In the genomic region with DNA sequence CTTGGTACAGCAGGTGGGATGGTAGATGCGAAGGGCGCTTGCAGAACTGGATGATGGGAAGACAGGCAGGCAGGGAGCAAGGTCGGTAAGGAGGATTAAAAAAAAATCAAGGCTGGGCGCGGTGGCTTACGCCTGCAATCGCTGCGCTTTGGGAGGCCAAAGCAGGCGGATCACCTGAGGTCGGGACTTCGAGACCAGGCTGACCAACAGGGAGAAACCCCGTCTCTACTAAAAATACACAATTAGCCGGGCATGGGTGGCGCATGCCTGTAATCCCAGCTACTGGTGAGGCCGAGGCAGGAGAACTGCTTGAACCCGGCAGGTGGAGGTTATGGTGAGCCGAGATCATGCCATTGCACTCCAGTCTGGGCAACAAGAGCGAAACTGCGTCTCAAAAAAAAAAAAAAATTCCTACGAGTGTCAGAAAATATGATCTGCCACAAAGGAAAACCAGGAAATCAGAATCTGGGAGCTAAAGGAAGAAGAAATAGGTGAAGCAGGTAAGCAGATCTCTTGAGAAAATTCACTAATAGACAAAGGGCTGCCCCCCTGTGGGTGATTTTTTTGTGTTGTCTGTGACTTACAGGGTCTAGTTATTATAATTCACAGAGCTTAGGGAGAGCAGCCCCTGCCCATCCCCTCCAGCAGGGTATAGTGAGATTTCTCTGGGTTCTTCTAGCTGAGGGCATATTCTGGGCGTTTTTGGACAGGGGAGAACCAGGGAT, we compare ENCODE assay signal across 18 cellular contexts. TPM values are rescaled to one million over a fixed set of nuclear protein-coding genes. Genes with fewer than 3 reads are reported as not detected.
DNase-seq lines count a peak whose midpoint lies in the region; ATAC-seq, FAIRE-seq and TF ChIP-seq lines count a peak whose summit lies in the region.
"Had no signal": no experiment of that assay in that cellular context is flagged by ENCODE, and none has a peak within 500 bp of the region (broad histone marks: within the 10 kb centered on the region; RNA-seq: fewer than 3 reads in every experiment).

No MANE protein-coding gene starts in this region.

- H3K27me3 ChIP-seq in K562 (ENCODE audit: control insufficient read depth in 2 of 2, insufficient read depth in 2 of 2, low read length in 2 of 2): no peaks in the 10 kb centered on the region
- H3K27me3 ChIP-seq in neuronal stem cell (ENCODE audit: control insufficient read depth in 3 of 3, insufficient read depth in 3 of 3, low read depth in 1 of 3, low read length in 3 of 3): no peaks in the 10 kb centered on the region
- no peaks in the 10 kb centered on the region for H3K27me3 ChIP-seq in brain microvascular endothelial cell (replicated peaks)
- H3K27me3 ChIP-seq: heart right ventricle, SJCRH30 had no signal

- H3K4me1 ChIP-seq in K562 (replicated peaks in 1 of 2; ENCODE audit: control insufficient read depth in 2 of 2, insufficient read depth in 2 of 2, low read length in 2 of 2): peaks cover 41 to 48% of the 10 kb centered on the region in 2 experiments
- peaks cover 18 to 20% of the 10 kb centered on the region in 2 donors for H3K4me1 ChIP-seq in neuronal stem cell (ENCODE audit: control insufficient read depth in 2 of 2, insufficient read depth in 1 of 2, low read depth in 1 of 2, low read length in 2 of 2)

- no peaks in the 10 kb centered on the region for H3K36me3 ChIP-seq in K562 (ENCODE audit: control insufficient read depth, insufficient read depth, low read length)
- H3K36me3 ChIP-seq in neuronal stem cell (replicated peaks in 1 of 2; ENCODE audit: control insufficient read depth in 2 of 2, insufficient read depth in 2 of 2, low read length in 2 of 2): peaks cover 0 to under 1% of the 10 kb centered on the region in 2 donors
- no peaks in the 10 kb centered on the region for H3K36me3 ChIP-seq in brain microvascular endothelial cell (replicated peaks)

- H3K4me1 Mint-ChIP-seq in T-helper 2 cell treated with Interferon-gamma antibody and Interleukin-4, amounts not matched to agents 5 μg/mL and 100 μg/mL, for 36 hours (ENCODE audit: low read depth): peaks cover 46% of the 10 kb centered on the region

- no peaks in the 10 kb centered on the region for H3K9me3 Mint-ChIP-seq in T-helper 2 cell treated with Interferon-gamma antibody and Interleukin-4, amounts not matched to agents 5 μg/mL and 100 μg/mL, for 36 hours

- H4K20me1 ChIP-seq in K562 (replicated peaks; ENCODE audit: control insufficient read depth, insufficient read depth, low read length): no peaks in the 10 kb centered on the region

- no peak overlapping the region for H2BK5ac ChIP-seq in neuronal stem cell (ENCODE audit: low read length)

- H3K36me3 Mint-ChIP-seq in T-helper 2 cell treated with Interferon-gamma antibody and Interleukin-4, amounts not matched to agents 5 μg/mL and 100 μg/mL, for 36 hours (ENCODE audit: low read depth): peaks cover 11% of the 10 kb centered on the region

- in situ Hi-C loops in K562 (cut with MboI) (loop anchor here (5.0 kb wide), 1 partner anchor 217 kb away; no protein-coding TSS in a partner anchor), brain microvascular endothelial cell (cut with HindIII; ENCODE audit: low pct_ligation_motif_present, low sequenced_read_pairs) (loop anchor here (25.0 kb wide), 1 partner anchor 232 kb away; a partner anchor contains a TSS)

- H3K79me2 ChIP-seq in K562 (ENCODE audit: control insufficient read depth, insufficient read depth, low read length): peaks cover 17% of the 10 kb centered on the region

- BruUV-seq in K562 (replicated peaks; lab: Mats Ljungman, UMichigan): no TSS peak

- H3K27ac Mint-ChIP-seq in T-helper 2 cell treated with Interferon-gamma antibody and Interleukin-4, amounts not matched to agents 5 μg/mL and 100 μg/mL, for 36 hours: peak overlapping the region; percentile 66

- ATAC-seq in K562 (no peak), GM21619 (IDR thresholded peaks at IDR 0.05; ENCODE audit: unreplicated experiment) (no peak), HG03159 (IDR thresholded peaks at IDR 0.05; ENCODE audit: unreplicated experiment) (no peak)
- ATAC-seq: A549, heart right ventricle, left colon had no signal

- H2BK12ac ChIP-seq in neuronal stem cell (ENCODE audit: low read length): peak overlapping the region; percentile 4

- DNase-seq in T-helper 2 cell treated with Interferon-gamma antibody and Interleukin-4, amounts not matched to agents 5 μg/mL and 100 μg/mL, for 36 hours (ENCODE audit: low spot score): no peak
- no peak for DNase-seq in T-helper 2 cell
- peak; percentile 4 for DNase-seq in NCI-H69 (lab: John Stamatoyannopoulos, UW)
- DNase-seq in K562 (ENCODE audit: extremely low read depth in 1 of 4, low spot score in 3 of 4): peak in 2 of 4 experiments; percentile 8 to 9
- no peak for DNase-seq in neuronal stem cell (ENCODE audit: low spot score)
- DNase-seq in brain microvascular endothelial cell: no peak
- DNase-seq: activated gamma-delta T cell treated with Interleukin-2 at 50 U/mL for 16 hours; Caco-2; heart right ventricle; left colon; MM.1S; NCI-H2107; NK-92 treated with Interleukin-12 subunit alpha and Interleukin-12 subunit beta, amount 100 ng/mL, for 24 hours; SJCRH30; WERI-Rb-1 had no signal

- no peak overlapping the region; the same call in 2 of the 3 replicates for H3K27ac ChIP-seq in K562 (ENCODE audit: extremely low read depth, low read depth, low read length)
- no peak overlapping the region for H3K27ac ChIP-seq in neuronal stem cell (replicated peaks; ENCODE audit: low read length)
- no peak overlapping the region for H3K27ac ChIP-seq in brain microvascular endothelial cell
- H3K27ac ChIP-seq: SJCRH30 had no signal

- no peak overlapping the region for H4K91ac ChIP-seq in neuronal stem cell (ENCODE audit: low read depth, low read length, poor library complexity)

- no peaks in the 10 kb centered on the region for H3K9me1 ChIP-seq in K562 (ENCODE audit: control insufficient read depth, insufficient read depth, low read length)

- H4K8ac ChIP-seq in neuronal stem cell (ENCODE audit: low read depth, low read length): no peak overlapping the region

- FAIRE-seq in K562 (lab: Jason Lieb, UNC): no peak
- FAIRE-seq: A549 had no signal

- peak overlapping the region; percentile 40 for H2AK5ac ChIP-seq in neuronal stem cell (ENCODE audit: low read depth, low read length)

- H3K4me2 ChIP-seq in K562 (ENCODE audit: insufficient read depth, low read length) (no peak overlapping the region), neuronal stem cell (ENCODE audit: insufficient read depth, low read length, poor library complexity, severe bottlenecking) (no peak overlapping the region)
- H3K4me2 ChIP-seq: A549 had no signal

- H3K9me3 ChIP-seq in K562 (replicated peaks; ENCODE audit: control insufficient read depth, insufficient read depth, low read depth, low read length) (no peaks in the 10 kb centered on the region), neuronal stem cell (replicated peaks in 1 of 2; ENCODE audit: control insufficient read depth in 2 of 2, insufficient read depth in 1 of 2, low read depth in 1 of 2, low read length in 2 of 2) (no peaks in the 10 kb centered on the region)
- H3K9me3 ChIP-seq: A549, Caco-2, heart right ventricle, SJCRH30 had no signal

- no peak for TF ChIP-seq RAD21 in K562 (CRISPR knock-in tag; conservative IDR thresholded peaks at IDR 0.05 in 1 of 2, IDR thresholded peaks at IDR 0.05 in 1 of 2)

- intact Hi-C loops in K562 (cut with micrococcal nuclease): loop anchor here (5.0 kb wide), 3 partner anchors 142 to 212 kb away; a partner anchor contains a TSS

- no peaks in the 10 kb centered on the region for H3K79me1 ChIP-seq in neuronal stem cell (ENCODE audit: low read depth, low read length)

- TF ChIP-seq CTCF in K562 (IDR thresholded peaks at IDR 0.05 in 2 of 3, conservative IDR thresholded peaks at IDR 0.05 in 1 of 3; ENCODE audit: insufficient read depth in 2 of 3, low read depth in 1 of 3, low read length in 3 of 3) (no peak), brain microvascular endothelial cell (IDR thresholded peaks at IDR 0.05; ENCODE audit: low read depth, low read length, missing control alignments) (no peak)

- peak overlapping the region; percentile 43 for H2BK15ac ChIP-seq in neuronal stem cell (ENCODE audit: low read length)

- no peak overlapping the region for H2BK120ac ChIP-seq in neuronal stem cell (ENCODE audit: low read depth, low read length)

- peak overlapping the region; percentile 9; the same call in 1 of the 2 replicates for H2AFZ ChIP-seq in K562 (ENCODE audit: low read depth, low read length)
- H2AFZ ChIP-seq in neuronal stem cell (ENCODE audit: low read length): peak overlapping the region; percentile 51

- no peak overlapping the region for H3K23ac ChIP-seq in neuronal stem cell (ENCODE audit: low read depth, low read length, poor library complexity)

- TF ChIP-seq EP300 in K562 (IDR thresholded peaks at IDR 0.05; ENCODE audit: low read length): no peak

- no peak overlapping the region for H3K18ac ChIP-seq in neuronal stem cell (ENCODE audit: low read length)

- H3K27me3 Mint-ChIP-seq in T-helper 2 cell treated with Interferon-gamma antibody and Interleukin-4, amounts not matched to agents 5 μg/mL and 100 μg/mL, for 36 hours (ENCODE audit: low read depth): no peaks in the 10 kb centered on the region

- H3K4me3 ChIP-seq in K562 (no peak overlapping the region), neuronal stem cell (ENCODE audit: low read length in 2 of 2) (no peak overlapping the region), brain microvascular endothelial cell (ENCODE audit: low read depth, low read length) (no peak overlapping the region)
- H3K4me3 ChIP-seq: A549, heart right ventricle, SJCRH30 had no signal

- H3K14ac ChIP-seq in neuronal stem cell (ENCODE audit: low read length): no peak overlapping the region

- POLR2A ChIA-PET in K562 (lab: Yijun Ruan, JAX): interaction anchor here (0.6 to 2.7 kb wide), 9 partner anchors 11 to 230 kb away, joined by 3 to 15 read pairs (median 4); a partner anchor contains a TSS

- H3K9ac ChIP-seq in K562 (ENCODE audit: insufficient read depth in 1 of 2, low read depth in 2 of 2, low read length in 2 of 2) (peak overlapping the region in 1 of 2 experiments; percentile 72; a peak in 2 of 4 replicates), neuronal stem cell (ENCODE audit: low read depth, low read length, poor library complexity) (no peak overlapping the region)

- CTCF ChIA-PET in K562 (lab: Yijun Ruan, JAX; ENCODE audit: low intra/inter-chr PET ratio): no interaction called here

- no peak for TF ChIP-seq POLR2A in K562 (conservative IDR thresholded peaks at IDR 0.05)

- H3K4me3 Mint-ChIP-seq in T-helper 2 cell treated with Interferon-gamma antibody and Interleukin-4, amounts not matched to agents 5 μg/mL and 100 μg/mL, for 36 hours: no peak overlapping the region

- peak overlapping the region; percentile 77 for H3K4ac ChIP-seq in neuronal stem cell (ENCODE audit: low read length)

- WGBS in K562 (ENCODE audit: insufficient coverage, low coverage, missing lambda C conversion rate): 86% methylated on average over 19 of the region's 21 CpGs
- WGBS in neuronal stem cell (ENCODE audit: extremely low coverage in 2 of 2, insufficient read length in 2 of 2, insufficient replicate concordance in 1 of 2), 2 donors: no CpG with 5 or more reads among the region's 21 CpGs

RNA-seq across cellular contexts. Expression of a gene that starts 46.2 kb away (rescaled TPM):
- total RNA-seq in K562 (2011; cell fraction: chromatin; rRNA removed; ENCODE audit: low replicate concordance): 50.0 and 60.5 TPM in 2 replicates
- 36.7 and 37.4 TPM in 2 replicates for total RNA-seq in K562 (2011; cell fraction: nucleolus; rRNA removed)
- 43.0 and 56.3 TPM in 2 replicates for total RNA-seq in K562 (2011; cell fraction: nucleoplasm; rRNA removed)
- total RNA-seq in K562 (2014; rRNA removed): 9.4 and 10.9 TPM in 2 replicates
- total RNA-seq in K562 (2014; rRNA removed; fragmentation: Illumina TruSeq; extraction: Trizol): 7.1 and 7.7 TPM in 2 replicates
- total RNA-seq in K562 (2015; rRNA removed; fragmentation: Illumina TruSeq; extraction: Trizol): 6.7 and 7.5 TPM in 2 replicates
- total RNA-seq in K562 (2021): 7.3 and 9.6 TPM in 2 replicates
- 5.9 and 7.7 TPM in 2 replicates for polyA plus RNA-seq in K562 (2011; rRNA removed)
- polyA plus RNA-seq in K562 (2011; cell fraction: cytosol; rRNA removed): 2.8 and 4.8 TPM in 2 replicates
- polyA plus RNA-seq in K562 (2011; cell fraction: nucleus; rRNA removed): 10.2 and 15.6 TPM in 2 replicates
- 4.8 and 5.4 TPM in 2 replicates for polyA plus RNA-seq in K562 (2012)
- 5.8 and 7.1 TPM in 2 replicates for polyA plus RNA-seq in K562 (2014; fragmentation: Illumina TruSeq; extraction: Trizol)
- 1 to 10 TPM; 4.6 to 4.9 TPM for polyA plus RNA-seq in K562 (2014; fragmentation: Nextera tagmentation; extraction: Ambion mirVana)
- polyA plus RNA-seq in K562 (2014; rRNA removed): 5.6 and 8.4 TPM in 2 replicates
- 20.2 and 25.2 TPM in 2 replicates for polyA minus RNA-seq in K562 (2011; rRNA and poly(A)+ RNA removed)
- 5.1 and 7.4 TPM in 2 replicates for polyA minus RNA-seq in K562 (2011; cell fraction: cytosol; rRNA and poly(A)+ RNA removed)
- polyA minus RNA-seq in K562 (2011; cell fraction: nucleus; rRNA and poly(A)+ RNA removed): 16.3 and 20.2 TPM in 2 replicates
- 5.4 TPM for polyA plus RNA-seq in neuronal stem cell (2013, experiment 1 of 2)
- polyA plus RNA-seq in neuronal stem cell (2013, experiment 2 of 2): 5.6 TPM

RNA-seq across cellular contexts. Expression of a gene that starts 57.3 kb away (rescaled TPM):
- 30.2 and 53.7 TPM in 2 replicates for total RNA-seq in K562 (2011; cell fraction: chromatin; rRNA removed; ENCODE audit: low replicate concordance)
- total RNA-seq in K562 (2011; cell fraction: nucleolus; rRNA removed): 60.7 and 63.0 TPM in 2 replicates
- 58.0 and 69.2 TPM in 2 replicates for total RNA-seq in K562 (2011; cell fraction: nucleoplasm; rRNA removed)
- total RNA-seq in K562 (2014; rRNA removed) (78.1 and 99.4 TPM in 2 replicates), K562 (2014; rRNA removed; fragmentation: Illumina TruSeq; extraction: Trizol) (58.9 and 61.9 TPM in 2 replicates), K562 (2015; rRNA removed; fragmentation: Illumina TruSeq; extraction: Trizol) (72.5 and 76.0 TPM in 2 replicates), K562 (2021) (407 and 420 TPM in 2 replicates)
- polyA plus RNA-seq in K562 (2011; rRNA removed) (122 and 123 TPM in 2 replicates), K562 (2014; fragmentation: Illumina TruSeq; extraction: Trizol) (347 and 391 TPM in 2 replicates), K562 (2014; fragmentation: Nextera tagmentation; extraction: Ambion mirVana) (10 to 100 TPM; 19.2 to 23.9 TPM), K562 (2014; rRNA removed) (212 and 227 TPM in 2 replicates)
- 131 and 249 TPM in 2 replicates for polyA plus RNA-seq in K562 (2011; cell fraction: cytosol; rRNA removed)
- polyA plus RNA-seq in K562 (2011; cell fraction: nucleus; rRNA removed): 78.5 and 114 TPM in 2 replicates
- 431 TPM in 2 replicates for polyA plus RNA-seq in K562 (2012)
- polyA minus RNA-seq in K562 (2011; rRNA and poly(A)+ RNA removed): 55.6 and 69.8 TPM in 2 replicates
- polyA minus RNA-seq in K562 (2011; cell fraction: cytosol; rRNA and poly(A)+ RNA removed): 92.3 and 95.3 TPM in 2 replicates
- polyA minus RNA-seq in K562 (2011; cell fraction: nucleus; rRNA and poly(A)+ RNA removed): 36.1 and 36.7 TPM in 2 replicates
- 359 TPM for polyA plus RNA-seq in neuronal stem cell (2013, experiment 1 of 2)
- 357 TPM for polyA plus RNA-seq in neuronal stem cell (2013, experiment 2 of 2)
